ENCODE assay signal across 8 cellular contexts in the genomic region with DNA sequence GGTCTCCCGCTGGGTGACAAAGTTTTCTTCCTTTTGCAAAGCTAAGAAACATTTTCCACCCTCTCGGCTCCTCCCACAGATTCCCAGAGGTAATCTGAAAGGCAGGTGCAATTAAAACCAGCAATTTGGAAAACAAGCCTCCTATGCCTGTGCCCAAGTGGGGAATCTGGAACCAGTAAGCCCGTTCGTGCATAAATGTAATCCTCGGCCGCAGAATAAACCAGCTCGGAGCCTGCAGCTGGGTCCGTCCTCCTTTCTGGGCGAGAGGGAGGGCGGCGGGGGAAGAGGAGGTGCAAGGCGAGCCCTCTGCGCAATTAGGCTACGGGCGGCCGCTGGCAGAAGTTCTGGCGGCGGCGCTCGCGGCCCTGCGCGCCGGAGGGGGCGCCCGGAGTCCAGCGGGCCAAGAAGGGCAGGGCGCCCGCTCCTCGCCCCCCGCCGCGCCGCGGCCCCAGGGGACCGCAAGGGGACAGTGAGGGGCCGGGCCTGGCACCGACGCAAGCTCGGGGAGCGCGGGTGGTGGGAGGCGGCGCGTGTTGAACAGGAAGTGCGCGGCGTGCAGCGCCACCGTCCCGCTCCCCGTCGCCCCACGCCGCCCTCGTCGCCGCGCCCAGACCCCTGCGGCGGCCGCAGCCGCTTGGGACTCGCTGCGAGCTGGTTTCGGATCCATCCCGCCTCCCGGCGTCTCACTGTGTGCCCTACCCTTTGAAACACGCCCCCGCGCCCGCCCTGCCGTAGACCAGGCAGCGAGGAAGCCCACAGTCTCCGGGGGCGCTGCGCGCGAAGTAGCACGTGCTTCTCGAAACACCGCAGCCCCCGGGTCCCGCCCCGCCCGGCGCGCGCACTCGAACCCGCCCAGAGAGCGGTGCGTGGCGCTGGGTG. TPM values are rescaled to one million over a fixed set of nuclear protein-coding genes. Genes with fewer than 3 reads are reported as not detected.
DNase-seq lines count a peak whose midpoint lies in the region; ATAC-seq and TF ChIP-seq lines count a peak whose summit lies in the region.

A gene (minus strand): TSS at position 217 of the 879 bp plus-strand sequence. CDS start 495 bp downstream, outside the sequence.

- H3K27me3 ChIP-seq in MG63 (peaks cover 6% of the 10 kb centered on the region), breast epithelium (no peaks in the 10 kb centered on the region)

- peak within 1 kb of the TSS; percentile 97 for H3K27ac ChIP-seq in VCaP
- peak within 1 kb of the TSS; percentile 94 to 97 for H3K27ac ChIP-seq in breast epithelium

- no peak for TF ChIP-seq POLR2A in breast epithelium (IDR thresholded peaks at IDR 0.05)

- intact Hi-C loops in breast epithelium (cut with DNase I; ENCODE audit: low total_unique reads), result no loop called here

- TF ChIP-seq CTCF in VCaP (conservative IDR thresholded peaks at IDR 0.05) (peak; percentile 47), breast epithelium (IDR thresholded peaks at IDR 0.05) (peak in 1 of 3 donors; percentile 12)

- H3K4me3 ChIP-seq in MG63 (peak within 1 kb of the TSS; percentile 46), breast epithelium (peak within 1 kb of the TSS; percentile 72 to 96 (median 91))

- no peaks in the 10 kb centered on the region for H3K36me3 ChIP-seq in MG63
- H3K36me3 ChIP-seq in breast epithelium, result no peaks in the 10 kb centered on the region

- H3K9me3 ChIP-seq in MG63, result no peaks in the 10 kb centered on the region
- H3K9me3 ChIP-seq in breast epithelium, result no peaks in the 10 kb centered on the region

- H3K4me1 ChIP-seq in breast epithelium, result no peaks in the 10 kb centered on the region

- ATAC-seq in GM21619 (IDR thresholded peaks at IDR 0.05; ENCODE audit: unreplicated experiment), result peak; percentile 61
- ATAC-seq in GM18517 (IDR thresholded peaks at IDR 0.05; ENCODE audit: unreplicated experiment), result no peak

- DNase-seq in DMS 273 treated with DMSO at 0.1 percent for 48 hours (lab: John Stamatoyannopoulos, UW) (peak; percentile 52), MG63 (peak; percentile 58), breast epithelium (ENCODE audit: low spot score in 2 of 2) (no peak), iris pigment epithelial cell (ENCODE audit: low read depth) (peak; percentile 25)
- peak; percentile 70 for DNase-seq in stimulated activated CD4-positive, alpha-beta T cell treated with anti-CD3 and anti-CD28 coated beads, Interleukin-12 subunit alpha, Interleukin-12 subunit beta, amount 100 ng/mL, for 4 hours

RNA-seq across cellular contexts. Expression of the gene that starts here (rescaled TPM):
- 15.2 and 17.7 TPM in 2 replicates for total RNA-seq in MG63 (2014; rRNA removed; shearing (Covaris generic); ENCODE audit: low replicate concordance)
- 10 to 100 TPM; 32.3 to 56.6 (median 34.4) TPM for total RNA-seq in breast epithelium

Comparison
In these comparisons a context has a peak if more than half of its experiments do, and no peak if none do; other contexts are left out.
1. DNase-seq: peak in DMS 273 treated with DMSO at 0.1 percent for 48 hours (single experiment), MG63 (single experiment), iris pigment epithelial cell (single experiment) and stimulated activated CD4-positive, alpha-beta T cell treated with anti-CD3 and anti-CD28 coated beads, Interleukin-12 subunit alpha, Interleukin-12 subunit beta, amount 100 ng/mL, for 4 hours (single experiment); none in breast epithelium (0 of 2).